In genomic region chr6:135230702-135231468, GRCh38 we compare ENCODE assay signal across 1 cellular context.
TF ChIP-seq lines count a peak whose summit lies in the region.

No MANE protein-coding gene starts in this region.

TF ChIP-seq in K562, 482 proteins besides CTCF, POLR2A, EP300 and RAD21 (continued from another document and continues in another):
- TF ChIP-seq, protein P1, sequence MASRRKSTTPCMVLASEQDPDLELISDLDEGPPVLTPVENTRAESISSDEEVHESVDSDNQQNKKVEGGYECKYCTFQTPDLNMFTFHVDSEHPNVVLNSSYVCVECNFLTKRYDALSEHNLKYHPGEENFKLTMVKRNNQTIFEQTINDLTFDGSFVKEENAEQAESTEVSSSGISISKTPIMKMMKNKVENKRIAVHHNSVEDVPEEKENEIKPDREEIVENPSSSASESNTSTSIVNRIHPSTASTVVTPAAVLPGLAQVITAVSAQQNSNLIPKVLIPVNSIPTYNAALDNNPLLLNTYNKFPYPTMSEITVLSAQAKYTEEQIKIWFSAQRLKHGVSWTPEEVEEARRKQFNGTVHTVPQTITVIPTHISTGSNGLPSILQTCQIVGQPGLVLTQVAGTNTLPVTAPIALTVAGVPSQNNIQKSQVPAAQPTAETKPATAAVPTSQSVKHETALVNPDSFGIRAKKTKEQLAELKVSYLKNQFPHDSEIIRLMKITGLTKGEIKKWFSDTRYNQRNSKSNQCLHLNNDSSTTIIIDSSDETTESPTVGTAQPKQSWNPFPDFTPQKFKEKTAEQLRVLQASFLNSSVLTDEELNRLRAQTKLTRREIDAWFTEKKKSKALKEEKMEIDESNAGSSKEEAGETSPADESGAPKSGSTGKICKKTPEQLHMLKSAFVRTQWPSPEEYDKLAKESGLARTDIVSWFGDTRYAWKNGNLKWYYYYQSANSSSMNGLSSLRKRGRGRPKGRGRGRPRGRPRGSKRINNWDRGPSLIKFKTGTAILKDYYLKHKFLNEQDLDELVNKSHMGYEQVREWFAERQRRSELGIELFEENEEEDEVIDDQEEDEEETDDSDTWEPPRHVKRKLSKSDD (conservative IDR thresholded peaks at IDR 0.05; ENCODE audit: low read length) = no peak
- TF ChIP-seq ZFX (CRISPR knock-in tag; IDR thresholded peaks at IDR 0.05) (peak; percentile 15; the same call in 1 of the 2 replicates), DDX20 (tag; IDR thresholded peaks at IDR 0.05; ENCODE audit: low read depth) (peak; percentile 50; the same call in 1 of the 2 replicates), CREB3 (tag; conservative IDR thresholded peaks at IDR 0.05; ENCODE audit: low read depth) (0 out of 2 replicates have a peak, but pooled peaks have one; percentile 50), ZNF316 (IDR thresholded peaks at IDR 0.05) (peak; percentile 89), KDM2B (CRISPR knock-in tag; IDR thresholded peaks at IDR 0.05) (no peak), ZNF444 (CRISPR knock-in tag; IDR thresholded peaks at IDR 0.05) (no peak), ZNF592 (IDR thresholded peaks at IDR 0.05) (peak; percentile 94), MYC (IDR thresholded peaks at IDR 0.05; ENCODE audit: low read depth, low read length) (peak; percentile 66; the same call in 1 of the 2 replicates), MYC (CRISPR knock-in tag; IDR thresholded peaks at IDR 0.05; ENCODE audit: borderline replicate concordance, low read depth) (no peak), C11orf30 (IDR thresholded peaks at IDR 0.05; ENCODE audit: low read depth) (peak; percentile 87), NFE2 (IDR thresholded peaks at IDR 0.05; ENCODE audit: low read depth) (peak; percentile 93), GABPB1 (CRISPR knock-in tag; IDR thresholded peaks at IDR 0.05) (no peak), JUN (IDR thresholded peaks at IDR 0.05; ENCODE audit: borderline replicate concordance, low read depth, low read length) (0 out of 2 replicates have a peak, but pooled peaks have one; percentile 5), JUN (CRISPR knock-in tag; IDR thresholded peaks at IDR 0.05; ENCODE audit: borderline replicate concordance) (no peak), ZNF175 (CRISPR knock-in tag; IDR thresholded peaks at IDR 0.05; ENCODE audit: low read depth) (0 out of 2 replicates have a peak, but pooled peaks have one; percentile 57), ZNF766 (CRISPR knock-in tag; conservative IDR thresholded peaks at IDR 0.05) (peak; percentile 36; the same call in 1 of the 2 replicates), MAFK (IDR thresholded peaks at IDR 0.05; ENCODE audit: low read length) (peak; percentile 63; the same call in 1 of the 2 replicates), ZNF668 (CRISPR knock-in tag; IDR thresholded peaks at IDR 0.05) (0 out of 2 replicates have a peak, but pooled peaks have one; percentile 9), DPF2 (IDR thresholded peaks at IDR 0.05) (peak; percentile 53; the same call in 1 of the 2 replicates), NFE2L1 (tag; IDR thresholded peaks at IDR 0.05; ENCODE audit: borderline replicate concordance, low read depth) (0 out of 2 replicates have a peak, but pooled peaks have one; percentile 40), RBM14 (IDR thresholded peaks at IDR 0.05; ENCODE audit: borderline replicate concordance, insufficient read depth, low read depth, low read length) (no peak), ZNF79 (CRISPR knock-in tag; IDR thresholded peaks at IDR 0.05; ENCODE audit: low read depth) (no peak), PBX2 (CRISPR knock-in tag; IDR thresholded peaks at IDR 0.05; ENCODE audit: low read depth) (no peak), PBX2 (tag; conservative IDR thresholded peaks at IDR 0.05; ENCODE audit: low read depth) (no peak), CXXC5 (CRISPR knock-in tag; IDR thresholded peaks at IDR 0.05) (peak; percentile 18; the same call in 1 of the 2 replicates), ZNF197 (CRISPR knock-in tag; IDR thresholded peaks at IDR 0.05; ENCODE audit: low read depth) (0 out of 2 replicates have a peak, but pooled peaks have one; percentile 31), PHF8 (IDR thresholded peaks at IDR 0.05; ENCODE audit: borderline replicate concordance, low read length) (no peak), MAZ (CRISPR knock-in tag; conservative IDR thresholded peaks at IDR 0.05 in 1 of 2, IDR thresholded peaks at IDR 0.05 in 1 of 2) (0 out of 4 replicates have a peak, but pooled peaks of 1 of the 2 experiments have one; percentile 12), ZNF77 (CRISPR knock-in tag; IDR thresholded peaks at IDR 0.05) (no peak)
- TF ChIP-seq, protein P2, sequence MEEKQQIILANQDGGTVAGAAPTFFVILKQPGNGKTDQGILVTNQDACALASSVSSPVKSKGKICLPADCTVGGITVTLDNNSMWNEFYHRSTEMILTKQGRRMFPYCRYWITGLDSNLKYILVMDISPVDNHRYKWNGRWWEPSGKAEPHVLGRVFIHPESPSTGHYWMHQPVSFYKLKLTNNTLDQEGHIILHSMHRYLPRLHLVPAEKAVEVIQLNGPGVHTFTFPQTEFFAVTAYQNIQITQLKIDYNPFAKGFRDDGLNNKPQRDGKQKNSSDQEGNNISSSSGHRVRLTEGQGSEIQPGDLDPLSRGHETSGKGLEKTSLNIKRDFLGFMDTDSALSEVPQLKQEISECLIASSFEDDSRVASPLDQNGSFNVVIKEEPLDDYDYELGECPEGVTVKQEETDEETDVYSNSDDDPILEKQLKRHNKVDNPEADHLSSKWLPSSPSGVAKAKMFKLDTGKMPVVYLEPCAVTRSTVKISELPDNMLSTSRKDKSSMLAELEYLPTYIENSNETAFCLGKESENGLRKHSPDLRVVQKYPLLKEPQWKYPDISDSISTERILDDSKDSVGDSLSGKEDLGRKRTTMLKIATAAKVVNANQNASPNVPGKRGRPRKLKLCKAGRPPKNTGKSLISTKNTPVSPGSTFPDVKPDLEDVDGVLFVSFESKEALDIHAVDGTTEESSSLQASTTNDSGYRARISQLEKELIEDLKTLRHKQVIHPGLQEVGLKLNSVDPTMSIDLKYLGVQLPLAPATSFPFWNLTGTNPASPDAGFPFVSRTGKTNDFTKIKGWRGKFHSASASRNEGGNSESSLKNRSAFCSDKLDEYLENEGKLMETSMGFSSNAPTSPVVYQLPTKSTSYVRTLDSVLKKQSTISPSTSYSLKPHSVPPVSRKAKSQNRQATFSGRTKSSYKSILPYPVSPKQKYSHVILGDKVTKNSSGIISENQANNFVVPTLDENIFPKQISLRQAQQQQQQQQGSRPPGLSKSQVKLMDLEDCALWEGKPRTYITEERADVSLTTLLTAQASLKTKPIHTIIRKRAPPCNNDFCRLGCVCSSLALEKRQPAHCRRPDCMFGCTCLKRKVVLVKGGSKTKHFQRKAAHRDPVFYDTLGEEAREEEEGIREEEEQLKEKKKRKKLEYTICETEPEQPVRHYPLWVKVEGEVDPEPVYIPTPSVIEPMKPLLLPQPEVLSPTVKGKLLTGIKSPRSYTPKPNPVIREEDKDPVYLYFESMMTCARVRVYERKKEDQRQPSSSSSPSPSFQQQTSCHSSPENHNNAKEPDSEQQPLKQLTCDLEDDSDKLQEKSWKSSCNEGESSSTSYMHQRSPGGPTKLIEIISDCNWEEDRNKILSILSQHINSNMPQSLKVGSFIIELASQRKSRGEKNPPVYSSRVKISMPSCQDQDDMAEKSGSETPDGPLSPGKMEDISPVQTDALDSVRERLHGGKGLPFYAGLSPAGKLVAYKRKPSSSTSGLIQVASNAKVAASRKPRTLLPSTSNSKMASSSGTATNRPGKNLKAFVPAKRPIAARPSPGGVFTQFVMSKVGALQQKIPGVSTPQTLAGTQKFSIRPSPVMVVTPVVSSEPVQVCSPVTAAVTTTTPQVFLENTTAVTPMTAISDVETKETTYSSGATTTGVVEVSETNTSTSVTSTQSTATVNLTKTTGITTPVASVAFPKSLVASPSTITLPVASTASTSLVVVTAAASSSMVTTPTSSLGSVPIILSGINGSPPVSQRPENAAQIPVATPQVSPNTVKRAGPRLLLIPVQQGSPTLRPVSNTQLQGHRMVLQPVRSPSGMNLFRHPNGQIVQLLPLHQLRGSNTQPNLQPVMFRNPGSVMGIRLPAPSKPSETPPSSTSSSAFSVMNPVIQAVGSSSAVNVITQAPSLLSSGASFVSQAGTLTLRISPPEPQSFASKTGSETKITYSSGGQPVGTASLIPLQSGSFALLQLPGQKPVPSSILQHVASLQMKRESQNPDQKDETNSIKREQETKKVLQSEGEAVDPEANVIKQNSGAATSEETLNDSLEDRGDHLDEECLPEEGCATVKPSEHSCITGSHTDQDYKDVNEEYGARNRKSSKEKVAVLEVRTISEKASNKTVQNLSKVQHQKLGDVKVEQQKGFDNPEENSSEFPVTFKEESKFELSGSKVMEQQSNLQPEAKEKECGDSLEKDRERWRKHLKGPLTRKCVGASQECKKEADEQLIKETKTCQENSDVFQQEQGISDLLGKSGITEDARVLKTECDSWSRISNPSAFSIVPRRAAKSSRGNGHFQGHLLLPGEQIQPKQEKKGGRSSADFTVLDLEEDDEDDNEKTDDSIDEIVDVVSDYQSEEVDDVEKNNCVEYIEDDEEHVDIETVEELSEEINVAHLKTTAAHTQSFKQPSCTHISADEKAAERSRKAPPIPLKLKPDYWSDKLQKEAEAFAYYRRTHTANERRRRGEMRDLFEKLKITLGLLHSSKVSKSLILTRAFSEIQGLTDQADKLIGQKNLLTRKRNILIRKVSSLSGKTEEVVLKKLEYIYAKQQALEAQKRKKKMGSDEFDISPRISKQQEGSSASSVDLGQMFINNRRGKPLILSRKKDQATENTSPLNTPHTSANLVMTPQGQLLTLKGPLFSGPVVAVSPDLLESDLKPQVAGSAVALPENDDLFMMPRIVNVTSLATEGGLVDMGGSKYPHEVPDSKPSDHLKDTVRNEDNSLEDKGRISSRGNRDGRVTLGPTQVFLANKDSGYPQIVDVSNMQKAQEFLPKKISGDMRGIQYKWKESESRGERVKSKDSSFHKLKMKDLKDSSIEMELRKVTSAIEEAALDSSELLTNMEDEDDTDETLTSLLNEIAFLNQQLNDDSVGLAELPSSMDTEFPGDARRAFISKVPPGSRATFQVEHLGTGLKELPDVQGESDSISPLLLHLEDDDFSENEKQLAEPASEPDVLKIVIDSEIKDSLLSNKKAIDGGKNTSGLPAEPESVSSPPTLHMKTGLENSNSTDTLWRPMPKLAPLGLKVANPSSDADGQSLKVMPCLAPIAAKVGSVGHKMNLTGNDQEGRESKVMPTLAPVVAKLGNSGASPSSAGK (IDR thresholded peaks at IDR 0.05) = peak; percentile 73
- TF ChIP-seq, protein P3, sequence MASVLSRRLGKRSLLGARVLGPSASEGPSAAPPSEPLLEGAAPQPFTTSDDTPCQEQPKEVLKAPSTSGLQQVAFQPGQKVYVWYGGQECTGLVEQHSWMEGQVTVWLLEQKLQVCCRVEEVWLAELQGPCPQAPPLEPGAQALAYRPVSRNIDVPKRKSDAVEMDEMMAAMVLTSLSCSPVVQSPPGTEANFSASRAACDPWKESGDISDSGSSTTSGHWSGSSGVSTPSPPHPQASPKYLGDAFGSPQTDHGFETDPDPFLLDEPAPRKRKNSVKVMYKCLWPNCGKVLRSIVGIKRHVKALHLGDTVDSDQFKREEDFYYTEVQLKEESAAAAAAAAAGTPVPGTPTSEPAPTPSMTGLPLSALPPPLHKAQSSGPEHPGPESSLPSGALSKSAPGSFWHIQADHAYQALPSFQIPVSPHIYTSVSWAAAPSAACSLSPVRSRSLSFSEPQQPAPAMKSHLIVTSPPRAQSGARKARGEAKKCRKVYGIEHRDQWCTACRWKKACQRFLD (CRISPR knock-in tag; IDR thresholded peaks at IDR 0.05) = peak; percentile 92
